7 cellular contexts compared by ENCODE assay signal in genomic region chr1:156709743-156710489, GRCh38. TPM values are rescaled to one million over a fixed set of nuclear protein-coding genes. Genes with fewer than 3 reads are reported as not detected.
A peak's percentile ranks its signal among the peaks of the same experiment; 100 is the strongest.
DNase-seq lines count a peak whose midpoint lies in the region; ATAC-seq, FAIRE-seq and TF ChIP-seq lines count a peak whose summit lies in the region.

No MANE protein-coding gene starts in this region.

- no peak for TF ChIP-seq POLR2A in thyroid gland (IDR thresholded peaks at IDR 0.05)

- CTCF ChIA-PET in CD4-positive, alpha-beta memory T cell (lab: Charles Lee; ENCODE audit: partially characterized antibody), result interaction anchor here (1.3 to 14.1 kb wide), 3 partner anchors 17 to 49 kb away, joined by 3 to 146 read pairs (median 22); no protein-coding TSS in a partner anchor

- FAIRE-seq in kidney (lab: Jason Lieb, UNC), result no peak

- no peaks in the 10 kb centered on the region for H3K36me3 ChIP-seq in kidney (ENCODE audit: control insufficient read depth in 1 of 2, insufficient read depth in 2 of 2, low read length in 2 of 2)
- H3K36me3 ChIP-seq in thyroid gland, result no peaks in the 10 kb centered on the region
- no peaks in the 10 kb centered on the region for H3K36me3 ChIP-seq in CD4-positive, alpha-beta memory T cell (ENCODE audit: insufficient read depth, low read length)

- H3K4me1 Mint-ChIP-seq in CD4-positive, alpha-beta memory T cell, result peaks cover 8 to 37% (median 20%) of the 10 kb centered on the region in 4 donors

- H3K27ac Mint-ChIP-seq in CD4-positive, alpha-beta memory T cell, result peak overlapping the region in 2 of 7 donors; percentile 37 to 48

- H3K9me3 ChIP-seq in kidney (ENCODE audit: control insufficient read depth in 1 of 2, low read length in 2 of 2), result no peaks in the 10 kb centered on the region
- no peaks in the 10 kb centered on the region for H3K9me3 ChIP-seq in thyroid gland
- H3K9me3 ChIP-seq in CD4-positive, alpha-beta memory T cell (ENCODE audit: control insufficient read depth in 1 of 2, low read length in 2 of 2), result no peaks in the 10 kb centered on the region

- no peak overlapping the region for H3K4me3 ChIP-seq in kidney (ENCODE audit: low read length in 2 of 2)
- H3K4me3 ChIP-seq in thyroid gland (replicated peaks in 1 of 3), result no peak overlapping the region
- H3K4me3 ChIP-seq in CD4-positive, alpha-beta memory T cell (ENCODE audit: low read length in 2 of 2), result no peak overlapping the region

- no peak overlapping the region for H3K9ac ChIP-seq in kidney (ENCODE audit: low read length in 2 of 2)

- no peaks in the 10 kb centered on the region for H3K27me3 Mint-ChIP-seq in CD4-positive, alpha-beta memory T cell

- no peaks in the 10 kb centered on the region for H3K9me3 Mint-ChIP-seq in CD4-positive, alpha-beta memory T cell

- peak; percentile 75 for DNase-seq in NCI-H1092 (lab: John Stamatoyannopoulos, UW)
- peak; percentile 66 for DNase-seq in amniotic stem cell (lab: John Stamatoyannopoulos, UW)
- DNase-seq in kidney, result peak; percentile 86
- peak; percentile 77 to 85 for DNase-seq in thyroid gland
- DNase-seq in CD4-positive, alpha-beta memory T cell, result no peak
- no peak for DNase-seq in NAMALWA (ENCODE audit: low spot score)

- peaks cover 0 to 9% of the 10 kb centered on the region in 2 donors for H3K4me1 ChIP-seq in kidney (ENCODE audit: control insufficient read depth in 1 of 2, insufficient read depth in 1 of 2, low read depth in 1 of 2, low read length in 2 of 2)
- peaks cover 23 to 32% of the 10 kb centered on the region in 2 donors for H3K4me1 ChIP-seq in thyroid gland
- H3K4me1 ChIP-seq in CD4-positive, alpha-beta memory T cell (ENCODE audit: insufficient read depth, low read length), result peaks cover 26% of the 10 kb centered on the region

- H3K27ac ChIP-seq in kidney (ENCODE audit: low read depth in 2 of 2, low read length in 2 of 2), result no peak overlapping the region
- peak overlapping the region in 1 of 3 donors; percentile 20 for H3K27ac ChIP-seq in thyroid gland
- no peak overlapping the region for H3K27ac ChIP-seq in CD4-positive, alpha-beta memory T cell (ENCODE audit: low read depth, low read length)

- no peak for TF ChIP-seq CTCF in kidney (IDR thresholded peaks at IDR 0.05; ENCODE audit: borderline replicate concordance, extremely low read depth, insufficient read depth)
- TF ChIP-seq CTCF in thyroid gland (IDR thresholded peaks at IDR 0.05), result no peak

- no peak overlapping the region for H3K4me3 Mint-ChIP-seq in CD4-positive, alpha-beta memory T cell

- H3K27me3 ChIP-seq in thyroid gland, result no peaks in the 10 kb centered on the region
- H3K27me3 ChIP-seq in CD4-positive, alpha-beta memory T cell (ENCODE audit: insufficient read depth, low read length), result no peaks in the 10 kb centered on the region

- ATAC-seq in GM19395 (IDR thresholded peaks at IDR 0.05; ENCODE audit: unreplicated experiment), result no peak

- intact Hi-C loops in kidney (cut with DNase I) (no loop called here), thyroid gland (cut with DNase I) (no loop called here)
- intact Hi-C loops in CD4-positive, alpha-beta memory T cell (cut with micrococcal nuclease), result loop anchor here (10.0 kb wide), 1 partner anchor 85 kb away; no protein-coding TSS in a partner anchor

- POLR2A ChIA-PET in CD4-positive, alpha-beta memory T cell (lab: Charles Lee; ENCODE audit: partially characterized antibody), result no interaction called here

- peaks cover 0 to 5% of the 10 kb centered on the region in 2 donors for H3K36me3 Mint-ChIP-seq in CD4-positive, alpha-beta memory T cell

- WGBS in thyroid gland, 2 donors, result 25 to 61% methylated on average over 3 to 11 of the region's 11 CpGs

RNA-seq across cellular contexts. Expression of gene CRABP2, which starts 4.5 kb away (rescaled TPM):
- total RNA-seq in kidney, result 15.2 TPM
- polyA plus RNA-seq in kidney (ENCODE audit: insufficient read depth, low read depth, low replicate concordance), result 21.6 TPM
- 10 to 100 TPM in 1 of 4 donors, 1 to 10 TPM in 2, not detected in 1; 3.0 to 15.3 (median 4.5) TPM for total RNA-seq in thyroid gland
- total RNA-seq in CD4-positive, alpha-beta memory T cell, result under 1 TPM; 0.55 to 0.61 TPM
- under 1 TPM in 1 of 2 donors, not detected in 1; 0.21 TPM for polyA plus RNA-seq in CD4-positive, alpha-beta memory T cell

RNA-seq across cellular contexts. Expression of gene METTL25B, which starts 18.4 kb away (rescaled TPM):
- 35.2 TPM for total RNA-seq in kidney
- polyA plus RNA-seq in kidney (ENCODE audit: insufficient read depth, low read depth, low replicate concordance), result 29.4 TPM
- total RNA-seq in thyroid gland, result 10 to 100 TPM; 15.5 to 33.4 (median 25.3) TPM
- 10 to 100 TPM; 30.5 to 35.7 TPM for total RNA-seq in CD4-positive, alpha-beta memory T cell
- 1 to 10 TPM; 4.6 to 7.5 TPM for polyA plus RNA-seq in CD4-positive, alpha-beta memory T cell

RNA-seq across cellular contexts. Expression of gene ISG20L2, which starts 18.6 kb away (rescaled TPM):
- total RNA-seq in kidney, result 23.3 TPM
- polyA plus RNA-seq in kidney (ENCODE audit: insufficient read depth, low read depth, low replicate concordance), result 13.3 TPM
- 10 to 100 TPM; 13.6 to 34.9 (median 18.2) TPM for total RNA-seq in thyroid gland
- total RNA-seq in CD4-positive, alpha-beta memory T cell, result 10 to 100 TPM; 47.9 to 53.1 TPM
- 10 to 100 TPM; 11.4 to 19.3 TPM for polyA plus RNA-seq in CD4-positive, alpha-beta memory T cell

RNA-seq across cellular contexts. Expression of gene MRPL24, which starts 31.0 kb away (rescaled TPM):
- total RNA-seq in kidney (71.9 TPM), thyroid gland (10 to 100 TPM; 22.9 to 55.6 (median 35.9) TPM)
- polyA plus RNA-seq in kidney (ENCODE audit: insufficient read depth, low read depth, low replicate concordance), result 174 TPM
- total RNA-seq in CD4-positive, alpha-beta memory T cell, result 10 to 100 TPM; 44.1 to 47.4 TPM
- polyA plus RNA-seq in CD4-positive, alpha-beta memory T cell, result 100 to 1,000 TPM in 1 of 2 donors, 10 to 100 TPM in 1; 86.7 to 150 TPM

RNA-seq across cellular contexts. Expression of gene NES, which starts 32.7 kb away (rescaled TPM):
- total RNA-seq in kidney (50.7 TPM), thyroid gland (10 to 100 TPM in 2 of 4 donors, 1 to 10 TPM in 2; 4.3 to 10.4 (median 9.0) TPM)
- 44.3 TPM for polyA plus RNA-seq in kidney (ENCODE audit: insufficient read depth, low read depth, low replicate concordance)
- total RNA-seq in CD4-positive, alpha-beta memory T cell, result not detected
- polyA plus RNA-seq in CD4-positive, alpha-beta memory T cell, result not detected

Comparison
In these comparisons a context has a peak if more than half of its experiments do, and no peak if none do; other contexts are left out.
1. DNase-seq: peak in NCI-H1092 (single experiment), amniotic stem cell (single experiment), kidney (single experiment) and thyroid gland (2 of 2); none in CD4-positive, alpha-beta memory T cell (0 of 5) and NAMALWA (single experiment).